In the genomic region with DNA sequence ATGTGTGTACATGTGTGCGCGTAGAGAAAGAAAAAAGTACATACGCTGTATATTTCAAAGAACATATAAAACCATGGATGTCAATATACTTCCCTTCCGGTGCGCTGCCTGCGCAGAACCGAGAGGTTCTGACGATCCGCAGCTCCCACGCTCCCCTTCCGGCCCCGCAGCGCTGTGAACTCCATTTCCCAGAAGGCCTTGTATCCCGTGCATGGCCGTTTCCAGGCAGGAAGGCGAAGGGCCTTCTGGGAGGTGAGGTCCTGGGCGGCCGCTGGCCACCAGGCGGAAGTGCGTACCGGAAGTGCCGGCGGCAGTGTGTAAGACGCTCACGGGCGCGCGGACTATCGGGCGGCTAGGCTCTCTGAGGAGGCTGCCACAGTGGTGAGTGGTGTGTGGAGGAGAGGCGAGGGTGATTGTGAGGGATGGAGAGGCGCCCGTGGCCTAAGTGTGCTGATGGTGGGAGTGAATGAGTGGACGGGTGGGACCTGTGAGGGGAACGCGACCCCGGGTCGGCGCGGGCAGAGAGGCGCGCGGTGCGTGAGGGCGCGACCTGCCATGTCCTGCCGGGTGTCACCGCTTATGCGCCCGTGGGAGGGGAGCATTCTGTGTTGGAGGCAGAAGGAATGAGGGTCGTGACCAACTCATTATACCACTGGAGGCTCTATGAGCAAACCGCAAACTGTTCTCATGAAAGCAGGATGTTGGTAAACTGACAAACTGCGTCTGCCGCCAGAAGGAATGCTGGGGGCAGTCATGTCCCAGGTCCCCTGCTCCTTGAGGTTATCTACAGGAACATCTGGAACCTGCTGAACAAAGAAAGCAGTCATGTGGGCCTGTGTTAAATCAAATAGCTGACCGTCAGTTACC, we compare ENCODE assay signal across 8 cellular contexts. TPM values are rescaled to one million over a fixed set of nuclear protein-coding genes. Genes with fewer than 3 reads are reported as not detected.
DNase-seq lines count a peak whose midpoint lies in the region; ATAC-seq and TF ChIP-seq lines count a peak whose summit lies in the region.

A gene with protein sequence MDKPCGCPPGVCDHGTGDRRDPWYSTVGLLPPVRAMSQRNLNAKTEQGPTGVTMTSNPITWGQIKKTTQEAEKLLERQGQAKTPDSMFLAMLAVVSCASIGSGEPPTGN (plus strand): TSS at position 313 of the 867 bp plus-strand sequence. CDS start 6,792 bp downstream, outside the sequence.

- H3K4me1 ChIP-seq in BE2C (no peaks in the 10 kb centered on the region), colonic mucosa (no peaks in the 10 kb centered on the region)

- peak within 1 kb of the TSS; percentile 75 for H3K27ac ChIP-seq in colonic mucosa

- TF ChIP-seq CTCF in BE2C (IDR thresholded peaks at IDR 0.05; ENCODE audit: low read depth, low read length) (no peak), colonic mucosa (IDR thresholded peaks at IDR 0.05) (no peak)

- DNase-seq in BE2C, result peak; percentile 96
- peak; percentile 96 for DNase-seq in GM19240 (ENCODE audit: insufficient read length, low spot score)
- DNase-seq in NCI-H526 (lab: John Stamatoyannopoulos, UW), result peak; percentile 95 to 98
- DNase-seq in activated CD4-positive, alpha-beta T cell treated with anti-CD3 and anti-CD28 coated beads for 48 hours, result peak; percentile 96
- peak; percentile 97 for DNase-seq in colonic mucosa
- peak; percentile 99 for DNase-seq in left kidney (ENCODE audit: low read depth, low spot score)
- DNase-seq in stimulated activated CD4-positive, alpha-beta T cell treated with anti-CD3 and anti-CD28 coated beads, Interleukin-2, amount 100 ng/mL, for 24 hours, result peak; percentile 93 to 94

- peak; percentile 90 for ATAC-seq in HG03460 (IDR thresholded peaks at IDR 0.05; ENCODE audit: unreplicated experiment)

- H3K9me3 ChIP-seq in BE2C, result no peaks in the 10 kb centered on the region
- H3K9me3 ChIP-seq in colonic mucosa, result no peaks in the 10 kb centered on the region

- intact Hi-C loops in colonic mucosa (cut with DNase I), result no loop called here

- peak within 1 kb of the TSS; percentile 93 to 97 for H3K9ac ChIP-seq in colonic mucosa (ENCODE audit: low read depth in 2 of 2, low read length in 2 of 2)

- H3K27me3 ChIP-seq in BE2C (no peaks in the 10 kb centered on the region), colonic mucosa (no peaks in the 10 kb centered on the region)

- H3K4me3 ChIP-seq in BE2C (ENCODE audit: low read depth, low read length) (peak within 1 kb of the TSS; percentile 97), colonic mucosa (peak within 1 kb of the TSS; percentile 98)

- H3K36me3 ChIP-seq in BE2C, result peaks cover 53% of the 10 kb centered on the region
- no peaks in the 10 kb centered on the region for H3K36me3 ChIP-seq in colonic mucosa

RNA-seq across cellular contexts. Expression of the gene that starts here (rescaled TPM):
- polyA plus RNA-seq in BE2C (2012; ENCODE audit: insufficient read depth, insufficient read length, low read depth), result 105 TPM
- total RNA-seq in colonic mucosa, result 10 to 100 TPM; 21.6 to 25.0 TPM

Comparison
In these comparisons a context has a peak if more than half of its experiments do, and no peak if none do; other contexts are left out.
1. Peak in every context shown above with its lines: DNase-seq, ATAC-seq, H3K4me3 ChIP-seq and H3K27ac ChIP-seq.